Comparison of ENCODE assay signal across 8 cellular contexts in the genomic region with DNA sequence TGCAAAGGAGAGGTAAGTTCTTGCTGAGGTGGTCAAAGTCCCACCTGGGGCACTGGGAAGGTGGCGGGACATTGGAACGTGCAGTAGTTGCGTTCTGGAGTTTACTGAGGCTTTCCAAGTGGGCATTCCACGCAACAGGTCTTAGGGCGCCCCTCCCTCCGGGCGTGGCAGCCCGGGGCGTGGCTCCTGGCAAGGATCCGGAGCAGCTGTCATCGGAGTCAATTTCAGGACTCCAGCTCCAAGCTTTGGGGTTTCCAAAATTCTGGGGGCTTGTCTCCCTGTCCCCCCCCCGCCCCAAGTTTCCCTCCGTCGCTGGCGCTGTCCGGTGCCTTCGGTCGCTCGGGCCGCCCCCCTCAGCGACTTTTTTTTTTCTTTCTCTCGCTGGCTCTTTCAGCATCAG. TPM values are rescaled to one million over a fixed set of nuclear protein-coding genes. Genes with fewer than 3 reads are reported as not detected.
DNase-seq lines count a peak whose midpoint lies in the region; ATAC-seq and TF ChIP-seq lines count a peak whose summit lies in the region.

No MANE protein-coding gene starts in this region.

- intact Hi-C loops in psoas muscle (cut with DNase I), result loop anchor here in 1 of 2 donors (5.0 kb wide), 1 partner anchor 43 kb away; a partner anchor contains a TSS

- ATAC-seq in psoas muscle, result peak in 2 of 4 donors; percentile 10 to 19
- no peak for ATAC-seq in HG03139 (IDR thresholded peaks at IDR 0.05; ENCODE audit: unreplicated experiment)

- H3K36me3 ChIP-seq in fibroblast of lung (ENCODE audit: control insufficient read depth, insufficient read depth, low read length) (no peaks in the 10 kb centered on the region), psoas muscle (ENCODE audit: insufficient read depth in 1 of 2, low read depth in 1 of 2) (no peaks in the 10 kb centered on the region)

- H3K4me3 ChIP-seq in fibroblast of lung (replicated peaks in 1 of 4; ENCODE audit: control extremely low read depth in 1 of 4, insufficient read depth in 1 of 4, low read depth in 3 of 4, low read length in 4 of 4), result peak overlapping the region; percentile 27 to 76 (median 53)
- peak overlapping the region; percentile 85 for H3K4me3 ChIP-seq in psoas muscle

- H3K9me3 ChIP-seq in fibroblast of lung (ENCODE audit: control insufficient read depth, insufficient read depth, low read depth, low read length) (no peaks in the 10 kb centered on the region), psoas muscle (no peaks in the 10 kb centered on the region)

- H3K27ac ChIP-seq in RWPE1 (peak overlapping the region; percentile 70; the same call in 1 of the 2 replicates), fibroblast of lung (ENCODE audit: insufficient read depth, low read length) (no peak overlapping the region), psoas muscle (no peak overlapping the region)

- no peak overlapping the region for H3K9ac ChIP-seq in fibroblast of lung (ENCODE audit: insufficient read depth, low read length)

- DNase-seq in stimulated activated CD4-positive, alpha-beta T cell treated with anti-CD3 and anti-CD28 coated beads, Interleukin-15, amount 100 ng/mL, for 24 hours, result peak; percentile 44
- no peak for DNase-seq in stimulated activated CD4-positive, alpha-beta T cell treated with anti-CD3 and anti-CD28 coated beads, Interleukin-4, amount 100 ng/mL, for 1 hour
- DNase-seq in RWPE1 (ENCODE audit: low spot score), result no peak
- DNase-seq in fibroblast of lung (ENCODE audit: low read depth in 2 of 2), result no peak
- DNase-seq in psoas muscle, result peak in 1 of 2 donors; percentile 35
- DNase-seq in NK-92 (lab: John Stamatoyannopoulos, UW; ENCODE audit: unreplicated experiment), result no peak
- no peak for DNase-seq in NOMO-1 treated with dmso at 0.1 percent for 144 hours (lab: John Stamatoyannopoulos, UW; ENCODE audit: unreplicated experiment)

- CTCF ChIA-PET in RWPE1 (lab: Yijun Ruan, JAX), result interaction anchor here (0.5 to 2.7 kb wide), 5 partner anchors 13 to 297 kb away, joined by 3 to 13 read pairs (median 3); no protein-coding TSS in a partner anchor

- H3K27me3 ChIP-seq in fibroblast of lung (ENCODE audit: control insufficient read depth, insufficient read depth, low read length) (peaks cover 6% of the 10 kb centered on the region), psoas muscle (ENCODE audit: insufficient read depth in 3 of 3, low read length in 2 of 3) (peaks cover 0 to 5% (median 2%) of the 10 kb centered on the region in 3 donors)

- H2AFZ ChIP-seq in fibroblast of lung (ENCODE audit: low read length), result no peak overlapping the region

- 5 to 7% (median 6%) methylated on average over 18 to 22 of the region's 22 CpGs for WGBS in psoas muscle, 3 donors

- H3K79me2 ChIP-seq in fibroblast of lung (ENCODE audit: control insufficient read depth, insufficient read depth, low read length), result no peaks in the 10 kb centered on the region

- no peaks in the 10 kb centered on the region for H4K20me1 ChIP-seq in fibroblast of lung (ENCODE audit: control insufficient read depth, extremely low read depth, insufficient read depth, low read length)

- H3K4me1 ChIP-seq in fibroblast of lung (ENCODE audit: control insufficient read depth, extremely low read depth, insufficient read depth, low read length), result no peaks in the 10 kb centered on the region
- H3K4me1 ChIP-seq in psoas muscle, result peaks cover 17% of the 10 kb centered on the region

- POLR2A ChIA-PET in RWPE1 (lab: Yijun Ruan, JAX; ENCODE audit: low non-redundant PET), result no interaction called here

- TF ChIP-seq CTCF in RWPE1 (conservative IDR thresholded peaks at IDR 0.05; ENCODE audit: low read depth) (no peak), fibroblast of lung (conservative IDR thresholded peaks at IDR 0.05 in 1 of 2, IDR thresholded peaks at IDR 0.05 in 1 of 2; ENCODE audit: low read depth in 1 of 2, low read length in 2 of 2) (no peak), psoas muscle (IDR thresholded peaks at IDR 0.05) (no peak)

- peak overlapping the region; percentile 75 for H3K4me2 ChIP-seq in fibroblast of lung (ENCODE audit: extremely low read depth, insufficient read depth, low read length)

RNA-seq across cellular contexts. Expression of a gene that starts 43.1 kb away (rescaled TPM):
- total RNA-seq in fibroblast of lung (83.2 and 119 TPM in 2 replicates), psoas muscle (100 to 1,000 TPM in 2 of 4 donors, 10 to 100 TPM in 2; 71.6 to 121 (median 91.8) TPM)
- polyA plus RNA-seq in fibroblast of lung (85.9 and 105 TPM in 2 replicates), psoas muscle (100 to 1,000 TPM in 1 of 3 donors, 10 to 100 TPM in 2; 31.1 to 105 (median 53.6) TPM)
- polyA plus RNA-seq in fibroblast of lung (2012), result 78.9 and 103 TPM in 2 replicates
- polyA minus RNA-seq in fibroblast of lung (ENCODE audit: low replicate concordance), result 19.7 and 36.8 TPM in 2 replicates
